Comparison of ENCODE assay signal across 12 cellular contexts in the genomic region with DNA sequence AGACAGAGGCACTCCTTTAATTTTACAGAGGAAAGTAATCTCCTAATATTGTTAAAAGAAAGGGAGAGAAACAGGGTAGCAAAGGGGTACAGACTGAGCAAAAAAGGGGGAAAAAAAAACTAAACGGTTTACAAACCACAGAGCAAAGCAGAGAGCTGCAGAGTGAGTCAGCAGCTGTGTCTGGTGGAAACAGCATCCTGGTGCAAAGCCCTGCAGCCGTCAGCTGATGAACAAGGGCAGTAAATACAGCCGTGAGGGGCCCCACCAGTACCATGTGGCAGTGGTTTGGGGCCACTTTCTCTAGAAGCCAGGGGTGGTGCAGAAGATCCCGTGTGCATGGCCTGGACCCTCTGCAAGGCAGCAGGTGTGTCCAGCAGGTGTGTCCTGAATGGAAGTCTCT.
A peak's percentile ranks its signal among the peaks of the same experiment; 100 is the strongest.
DNase-seq lines count a peak whose midpoint lies in the region; ATAC-seq and TF ChIP-seq lines count a peak whose summit lies in the region.
"Had no signal": no experiment of that assay in that cellular context is flagged by ENCODE, and none has a peak within 500 bp of the region (broad histone marks: within the 10 kb centered on the region; RNA-seq: fewer than 3 reads in every experiment).

No MANE protein-coding gene starts in this region.

- DNase-seq in AG08395 (ENCODE audit: low spot score) (peak; percentile 20), HK-2 (ENCODE audit: unreplicated experiment) (peak; percentile 4), SKM-1 treated with dmso at 0.1 percent for 144 hours (lab: John Stamatoyannopoulos, UW; ENCODE audit: unreplicated experiment) (peak; percentile 47), epithelial cell of esophagus (ENCODE audit: low read depth) (peak; percentile 24), Right ventricle myocardium superior (no peak), GM20000 (ENCODE audit: low spot score) (no peak), NCI-H187 (lab: John Stamatoyannopoulos, UW) (no peak)
- DNase-seq: BE2C; foreskin fibroblast; NCI-H526 treated with DMSO at 0.1 percent for 48 hours; stimulated activated CD4-positive, alpha-beta T cell treated with anti-CD3 and anti-CD28 coated beads, Interleukin-2, amount 100 ng/mL, for 24 hours had no signal

- no peak for ATAC-seq in GM21576 (IDR thresholded peaks at IDR 0.05; ENCODE audit: unreplicated experiment)
- ATAC-seq in Right ventricle myocardium superior (ENCODE audit: poor library complexity): no peak

- H3K4me3 ChIP-seq in epithelial cell of esophagus (ENCODE audit: low read length): no peak overlapping the region

- no peak for TF ChIP-seq CTCF in epithelial cell of esophagus (IDR thresholded peaks at IDR 0.05; ENCODE audit: insufficient read depth, low read depth, low read length, missing control alignments)
- no peak for TF ChIP-seq CTCF in GM20000 (IDR thresholded peaks at IDR 0.05; ENCODE audit: extremely low read depth, missing control alignments)

- intact Hi-C loops in Right ventricle myocardium superior (cut with DNase I): no loop called here

Comparison
In these comparisons a context has a peak if more than half of its experiments do, and no peak if none do; other contexts are left out.
1. DNase-seq: peak in AG08395 (single experiment), HK-2 (single experiment), SKM-1 treated with dmso at 0.1 percent for 144 hours (single experiment) and epithelial cell of esophagus (single experiment); none in Right ventricle myocardium superior (single experiment), GM20000 (single experiment) and NCI-H187 (0 of 2).